In genomic region chr5:144191998-144192397, GRCh38 we compare ENCODE assay signal across 8 cellular contexts. TPM values are rescaled to one million over a fixed set of nuclear protein-coding genes. Genes with fewer than 3 reads are reported as not detected.
DNase-seq lines count a peak whose midpoint lies in the region; ATAC-seq and TF ChIP-seq lines count a peak whose summit lies in the region.

No MANE protein-coding gene starts in this region.

- ATAC-seq in GM19328 (IDR thresholded peaks at IDR 0.05; ENCODE audit: unreplicated experiment) = peak; percentile 86
- ATAC-seq in HG03175 (IDR thresholded peaks at IDR 0.05; ENCODE audit: unreplicated experiment) = peak; percentile 87
- ATAC-seq in Panc1 = no peak

- peak; percentile 8 for DNase-seq in NCI-H1694 treated with DMSO at 0.1 percent for 48 hours (lab: John Stamatoyannopoulos, UW)
- no peak for DNase-seq in NCI-H1694 (lab: John Stamatoyannopoulos, UW)
- DNase-seq in Panc1 (ENCODE audit: low read depth, low spot score) = no peak
- peak; percentile 90 for DNase-seq in dermis blood vessel endothelial cell
- DNase-seq in mucosa of gallbladder (ENCODE audit: low spot score) = peak; percentile 17
- no peak for DNase-seq in MG63

- POLR2A ChIA-PET in Panc1 (lab: Charles Lee) = no interaction called here

- peak; percentile 24; the same call in 1 of the 2 replicates for TF ChIP-seq CTCF in Panc1 (IDR thresholded peaks at IDR 0.05)

- H3K27ac ChIP-seq in Panc1 (ENCODE audit: low read length) = no peak overlapping the region

- no peaks in the 10 kb centered on the region for H3K4me1 ChIP-seq in Panc1 (ENCODE audit: control insufficient read depth, insufficient read depth, low read length)

- in situ Hi-C loops in Panc1 (cut with HindIII; ENCODE audit: low pct_unique_long_range_greater_than_20kb, low sequenced_read_pairs) = no loop called here

- no peaks in the 10 kb centered on the region for H3K9me3 ChIP-seq in Panc1 (ENCODE audit: control insufficient read depth, insufficient read depth, low read depth, low read length)
- H3K9me3 ChIP-seq in MG63 = no peaks in the 10 kb centered on the region

- intact Hi-C loops in Panc1 (cut with micrococcal nuclease; ENCODE audit: unreplicated experiment) = no loop called here

- H3K4me3 ChIP-seq in Panc1 (ENCODE audit: low read depth in 2 of 2, low read length in 2 of 2) = no peak overlapping the region
- no peak overlapping the region for H3K4me3 ChIP-seq in MG63

- no peaks in the 10 kb centered on the region for H3K36me3 ChIP-seq in Panc1 (ENCODE audit: control insufficient read depth, insufficient read depth, low read length)
- no peaks in the 10 kb centered on the region for H3K36me3 ChIP-seq in MG63

- CTCF ChIA-PET in Panc1 (lab: Charles Lee) = interaction anchor here (0.5 kb wide), 1 partner anchor 858 kb away, joined by 3 read pairs; no protein-coding TSS in a partner anchor

- H3K27me3 ChIP-seq in Panc1 (ENCODE audit: control insufficient read depth, insufficient read depth, low read length) (peaks cover 23% of the 10 kb centered on the region), MG63 (no peaks in the 10 kb centered on the region)

- no TSS peak for BruUV-seq in Panc1 (replicated peaks; lab: Mats Ljungman, UMichigan)

RNA-seq across cellular contexts. Expression of gene KCTD16, which starts 21.3 kb away (rescaled TPM):
- total RNA-seq in Panc1 (2021; ENCODE audit: unreplicated experiment) (0.08 TPM), dermis blood vessel endothelial cell (under 0.01 and 0.05 TPM in 2 replicates), mucosa of gallbladder (0.35 TPM)
- 0.06 TPM for polyA plus RNA-seq in Panc1 (2012; ENCODE audit: insufficient read length)
- total RNA-seq in MG63 (2014; rRNA removed; shearing (Covaris generic); ENCODE audit: low replicate concordance) = 0.02 and 0.13 TPM in 2 replicates

RNA-seq across cellular contexts. Expression of gene YIPF5, which starts 21.5 kb away (rescaled TPM):
- total RNA-seq in Panc1 (2021; ENCODE audit: unreplicated experiment) (43.4 TPM), dermis blood vessel endothelial cell (92.9 and 110 TPM in 2 replicates), mucosa of gallbladder (48.6 TPM)
- 28.3 TPM for polyA plus RNA-seq in Panc1 (2012; ENCODE audit: insufficient read length)
- total RNA-seq in MG63 (2014; rRNA removed; shearing (Covaris generic); ENCODE audit: low replicate concordance) = 111 and 199 TPM in 2 replicates

Comparison
In these comparisons a context has a peak if more than half of its experiments do, and no peak if none do; other contexts are left out.
1. DNase-seq: peak in NCI-H1694 treated with DMSO at 0.1 percent for 48 hours (single experiment), dermis blood vessel endothelial cell (single experiment) and mucosa of gallbladder (single experiment); none in NCI-H1694 (single experiment), Panc1 (single experiment) and MG63 (single experiment).